In genomic region chr4:80197601-80198444, GRCh38 we compare ENCODE assay signal across 8 cellular contexts. TPM values are rescaled to one million over a fixed set of nuclear protein-coding genes. Genes with fewer than 3 reads are reported as not detected.
A peak's percentile ranks its signal among the peaks of the same experiment; 100 is the strongest.
DNase-seq lines count a peak whose midpoint lies in the region; ATAC-seq and TF ChIP-seq lines count a peak whose summit lies in the region.

No MANE protein-coding gene starts in this region.

- H2BK12ac ChIP-seq in trophoblast cell (ENCODE audit: low read length): no peak overlapping the region

- H3K36me3 Mint-ChIP-seq in endothelial cell (ENCODE audit: low read depth, unreplicated experiment): peaks cover 34% of the 10 kb centered on the region

- H3K79me2 ChIP-seq in trophoblast cell (ENCODE audit: control insufficient read depth, insufficient read depth, low read length, poor library complexity): no peaks in the 10 kb centered on the region

- peaks cover 35% of the 10 kb centered on the region for H3K27me3 Mint-ChIP-seq in endothelial cell (ENCODE audit: unreplicated experiment)

- no peak overlapping the region for H2BK5ac ChIP-seq in trophoblast cell (ENCODE audit: low read depth, low read length, poor library complexity)

- H3K4me3 ChIP-seq in trophoblast cell (ENCODE audit: low read depth, low read length): peak overlapping the region; percentile 49

- no peak overlapping the region for H3K9ac ChIP-seq in trophoblast cell (ENCODE audit: low read length)

- no peaks in the 10 kb centered on the region for H3K9me3 Mint-ChIP-seq in endothelial cell (ENCODE audit: unreplicated experiment)

- 100% methylated on average over 2 of the region's 45 CpGs for WGBS in trophoblast cell (ENCODE audit: extremely low coverage, insufficient coverage, insufficient read length)

- no peak overlapping the region for H3K23ac ChIP-seq in trophoblast cell (ENCODE audit: low read length)

- peak; percentile 34 for DNase-seq in ELR (ENCODE audit: low read depth)
- DNase-seq in NCI-H748 (lab: John Stamatoyannopoulos, UW; ENCODE audit: unreplicated experiment): peak; percentile 70
- DNase-seq in endothelial cell (ENCODE audit: low spot score): peak; percentile 65
- DNase-seq in trophoblast cell: peak; percentile 20 to 33
- DNase-seq in AML-193 (lab: John Stamatoyannopoulos, UW): no peak
- no peak for DNase-seq in sciatic nerve (ENCODE audit: low spot score)
- no peak for DNase-seq in DMS 273 treated with DMSO at 0.1 percent for 48 hours (lab: John Stamatoyannopoulos, UW)

- no peak overlapping the region for H4K91ac ChIP-seq in trophoblast cell (ENCODE audit: low read depth, low read length)

- no peak overlapping the region for H3K14ac ChIP-seq in trophoblast cell (ENCODE audit: low read length)

- H3K4me3 Mint-ChIP-seq in endothelial cell (ENCODE audit: unreplicated experiment): peak overlapping the region; percentile 86

- no peak overlapping the region for H2AK5ac ChIP-seq in trophoblast cell (ENCODE audit: low read length)

- no peak for ATAC-seq in sciatic nerve
- no peak for ATAC-seq in HG03135 (IDR thresholded peaks at IDR 0.05; ENCODE audit: unreplicated experiment)

- peak overlapping the region; percentile 9 for H2AFZ ChIP-seq in trophoblast cell (ENCODE audit: insufficient read depth, low read length, poor library complexity)

- no peak overlapping the region for H3K18ac ChIP-seq in trophoblast cell (ENCODE audit: low read length)

- H3K9me3 ChIP-seq in trophoblast cell (ENCODE audit: insufficient read depth, low read depth, low read length): peaks cover 5% of the 10 kb centered on the region

- H3K4ac ChIP-seq in trophoblast cell (ENCODE audit: low read depth, low read length): no peak overlapping the region

- no peaks in the 10 kb centered on the region for H3K36me3 ChIP-seq in trophoblast cell (ENCODE audit: control insufficient read depth in 1 of 2, insufficient read depth in 2 of 2, low read length in 2 of 2)

- H3K27me3 ChIP-seq in trophoblast cell (ENCODE audit: insufficient read depth, low read length): peaks cover 63% of the 10 kb centered on the region

- H4K12ac ChIP-seq in trophoblast cell (ENCODE audit: low read depth, low read length): no peak overlapping the region

- no peak overlapping the region for H3K27ac ChIP-seq in trophoblast cell (ENCODE audit: low read depth, low read length)

- peak overlapping the region; percentile 30 for H3K27ac Mint-ChIP-seq in endothelial cell (ENCODE audit: unreplicated experiment)

- H3K4me1 Mint-ChIP-seq in endothelial cell (ENCODE audit: unreplicated experiment): peaks cover 36% of the 10 kb centered on the region

- peaks cover 8 to 11% of the 10 kb centered on the region in 2 experiments for H3K4me1 ChIP-seq in trophoblast cell (ENCODE audit: control insufficient read depth in 1 of 2, insufficient read depth in 2 of 2, low read length in 2 of 2)

- intact Hi-C loops in sciatic nerve (cut with DNase I): no loop called here

- H2BK120ac ChIP-seq in trophoblast cell (ENCODE audit: insufficient read depth, low read length, poor library complexity): no peak overlapping the region

- no peak overlapping the region for H4K8ac ChIP-seq in trophoblast cell (ENCODE audit: low read depth, low read length)

- peak overlapping the region; percentile 67 for H3K4me2 ChIP-seq in trophoblast cell (ENCODE audit: low read length)

- no peaks in the 10 kb centered on the region for H3K79me1 ChIP-seq in trophoblast cell (ENCODE audit: low read length)

- no peak for TF ChIP-seq CTCF in endothelial cell (IDR thresholded peaks at IDR 0.05; ENCODE audit: unreplicated experiment)

RNA-seq across cellular contexts. Expression of gene PRDM8, which starts 0.5 kb away (rescaled TPM):
- total RNA-seq in endothelial cell (ENCODE audit: unreplicated experiment): 30.5 TPM
- 0.03 and 0.10 TPM in 2 replicates for polyA plus RNA-seq in trophoblast cell (2013)
- total RNA-seq in sciatic nerve: 8.0 TPM

Comparison
In these comparisons a context has a peak if more than half of its experiments do, and no peak if none do; other contexts are left out.
1. DNase-seq: peak in ELR (single experiment), NCI-H748 (single experiment), endothelial cell (single experiment) and trophoblast cell (2 of 2); none in AML-193 (0 of 2), sciatic nerve (single experiment) and DMS 273 treated with DMSO at 0.1 percent for 48 hours (single experiment).